Comparison of ENCODE assay signal across 10 cellular contexts in the genomic region with DNA sequence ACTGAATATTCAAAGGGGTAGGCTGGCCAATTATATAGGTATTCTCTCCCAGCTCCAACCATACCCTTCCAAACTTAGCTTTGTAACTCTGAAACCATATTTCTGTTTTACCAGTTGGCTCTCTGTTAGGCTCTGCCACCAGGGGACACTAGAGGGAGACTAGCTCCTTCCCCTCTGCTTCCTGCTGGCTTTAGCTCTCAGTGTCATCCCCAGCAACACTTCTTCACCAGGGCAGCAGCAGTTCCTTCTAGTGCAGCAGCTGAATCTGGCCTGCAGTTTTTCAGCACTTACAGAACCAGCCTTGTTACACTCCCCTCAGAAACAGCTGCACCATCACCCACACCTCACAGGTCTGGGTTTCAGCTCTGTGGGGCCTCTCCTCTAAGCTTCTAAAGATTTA. TPM values are rescaled to one million over a fixed set of nuclear protein-coding genes. Genes with fewer than 3 reads are reported as not detected.
DNase-seq lines count a peak whose midpoint lies in the region; ATAC-seq and TF ChIP-seq lines count a peak whose summit lies in the region.
"Had no signal": no experiment of that assay in that cellular context is flagged by ENCODE, and none has a peak within 500 bp of the region (broad histone marks: within the 10 kb centered on the region; RNA-seq: fewer than 3 reads in every experiment).

No MANE protein-coding gene starts in this region.

- POLR2A ChIA-PET in SK-N-SH (lab: Yijun Ruan, JAX): no interaction called here

- H3K9me3 ChIP-seq in SK-N-SH (no peaks in the 10 kb centered on the region), Peyer's patch (no peaks in the 10 kb centered on the region)
- H3K9me3 ChIP-seq: adrenal gland had no signal

- H3K4me3 ChIP-seq in SK-N-SH (ENCODE audit: low read depth in 2 of 2, low read length in 1 of 2) (no peak overlapping the region), Peyer's patch (no peak overlapping the region), epithelial cell of esophagus (ENCODE audit: low read length) (no peak overlapping the region)
- H3K4me3 ChIP-seq: adrenal gland; BLaER1 treated with 17β-estradiol and CSF1 and Interleukin-3, amounts not matched to agents 10 nM and 100 nM had no signal

- no peak for ATAC-seq in SK-N-SH treated with all-trans-retinoic acid at 6 μM for 48 hours
- ATAC-seq in HG02970 (IDR thresholded peaks at IDR 0.05; ENCODE audit: low FRiP score, unreplicated experiment): no peak
- ATAC-seq in GM18505 (IDR thresholded peaks at IDR 0.05; ENCODE audit: unreplicated experiment): no peak
- ATAC-seq in left cardiac atrium: no peak

- H3K4me1 ChIP-seq in SK-N-SH (ENCODE audit: control insufficient read depth in 1 of 2, insufficient read depth in 2 of 2, low read depth in 1 of 2, low read length in 1 of 2) (no peaks in the 10 kb centered on the region; a peak in 2 of 4 replicates), Peyer's patch (no peaks in the 10 kb centered on the region)

- no peak overlapping the region for H3K4me2 ChIP-seq in SK-N-SH
- H3K4me2 ChIP-seq: BLaER1 treated with 17β-estradiol and CSF1 and Interleukin-3, amounts not matched to agents 10 nM and 100 nM had no signal

- H4K20me1 ChIP-seq in SK-N-SH (ENCODE audit: insufficient read depth): no peaks in the 10 kb centered on the region

- TF ChIP-seq RAD21 in SK-N-SH (IDR thresholded peaks at IDR 0.05; ENCODE audit: low read length): no peak

- H3K9me2 ChIP-seq in SK-N-SH: no peaks in the 10 kb centered on the region

- no peak for DNase-seq in SK-N-SH
- DNase-seq in Peyer's patch: no peak
- DNase-seq in epithelial cell of esophagus (ENCODE audit: low read depth): no peak
- peak; percentile 26 for DNase-seq in stimulated activated CD8-positive, alpha-beta memory T cell treated with anti-CD3 and anti-CD28 coated beads, Interleukin-12 subunit alpha, Interleukin-12 subunit beta, amount 100 ng/mL, for 1 hour (ENCODE audit: low read depth)
- DNase-seq in left cardiac atrium: no peak
- DNase-seq: adrenal gland had no signal

- H3F3A ChIP-seq in SK-N-SH (replicated peaks; ENCODE audit: insufficient read depth): peaks cover 6% of the 10 kb centered on the region

- H3K9ac ChIP-seq in SK-N-SH: no peak overlapping the region
- H3K9ac ChIP-seq: BLaER1 treated with 17β-estradiol and CSF1 and Interleukin-3, amounts not matched to agents 10 nM and 100 nM had no signal

- H3K27ac ChIP-seq in SK-N-SH (ENCODE audit: low read depth in 2 of 2, low read length in 1 of 2) (no peak overlapping the region), Peyer's patch (no peak overlapping the region)
- H3K27ac ChIP-seq: adrenal gland; BLaER1 treated with 17β-estradiol and CSF1 and Interleukin-3, amounts not matched to agents 10 nM and 100 nM had no signal

- intact Hi-C loops in left cardiac atrium (cut with DNase I): no loop called here

- no peak overlapping the region for H2AFZ ChIP-seq in SK-N-SH (ENCODE audit: low read depth)

- TF ChIP-seq CTCF in SK-N-SH (IDR thresholded peaks at IDR 0.05) (0 out of 2 replicates have a peak, but pooled peaks have one; percentile 17), Peyer's patch (IDR thresholded peaks at IDR 0.05) (peak in 5 of 6 experiments; percentile 18 to 44 (median 39)), epithelial cell of esophagus (IDR thresholded peaks at IDR 0.05; ENCODE audit: insufficient read depth, low read depth, low read length, missing control alignments) (peak; percentile 41)

- CTCF ChIA-PET in SK-N-SH (lab: Yijun Ruan, JAX): interaction anchor here (1.1 to 1.4 kb wide), 2 partner anchors 11 to 186 kb away, joined by 3 to 5 read pairs; no protein-coding TSS in a partner anchor

- H3K36me3 ChIP-seq in SK-N-SH (replicated peaks in 1 of 2; ENCODE audit: control insufficient read depth in 1 of 2, insufficient read depth in 2 of 2, low read length in 1 of 2) (no peaks in the 10 kb centered on the region), Peyer's patch (no peaks in the 10 kb centered on the region)
- H3K36me3 ChIP-seq: adrenal gland had no signal

- no peaks in the 10 kb centered on the region for H3K27me3 ChIP-seq in SK-N-SH (ENCODE audit: insufficient read depth)
- no peaks in the 10 kb centered on the region for H3K27me3 ChIP-seq in Peyer's patch
- H3K27me3 ChIP-seq: adrenal gland had no signal

- TF ChIP-seq POLR2A in Peyer's patch (IDR thresholded peaks at IDR 0.05) (no peak), GM18505 (IDR thresholded peaks at IDR 0.05; ENCODE audit: borderline replicate concordance, extremely low read depth, insufficient read depth, insufficient read length) (no peak)

- H3K79me2 ChIP-seq in SK-N-SH (ENCODE audit: insufficient read depth): no peaks in the 10 kb centered on the region

- TF ChIP-seq EP300 in SK-N-SH (IDR thresholded peaks at IDR 0.05; ENCODE audit: borderline replicate concordance in 1 of 2, low read depth in 1 of 2, low read length in 1 of 2): no peak

TF ChIP-seq in SK-N-SH, 30 proteins besides CTCF, POLR2A, EP300 and RAD21:
- TF ChIP-seq CHD2 (IDR thresholded peaks at IDR 0.05; ENCODE audit: low read length, partially characterized antibody) (no peak), MXI1 (IDR thresholded peaks at IDR 0.05; ENCODE audit: low read depth, low read length) (no peak), RCOR1 (IDR thresholded peaks at IDR 0.05; ENCODE audit: low read length) (no peak)

TF ChIP-seq in SK-N-SH treated with all-trans-retinoic acid at 6 μM for 48 hours, 23 proteins besides CTCF, POLR2A, EP300 and RAD21:
- TF ChIP-seq ZNF8 (CRISPR knock-in tag; IDR thresholded peaks at IDR 0.05) (no peak), ESRRG (CRISPR knock-in tag; IDR thresholded peaks at IDR 0.05) (no peak), OSR1 (CRISPR knock-in tag; IDR thresholded peaks at IDR 0.05) (no peak), ISL1 (CRISPR knock-in tag; IDR thresholded peaks at IDR 0.05) (no peak), ZNF70 (CRISPR knock-in tag; IDR thresholded peaks at IDR 0.05) (no peak), ZFP3 (CRISPR knock-in tag; IDR thresholded peaks at IDR 0.05) (no peak)

RNA-seq across cellular contexts. Expression of a gene that starts 51.0 kb away (rescaled TPM):
- polyA plus RNA-seq in SK-N-SH (2012; rRNA removed): 16.6 and 17.9 TPM in 2 replicates
- 14.3 and 14.9 TPM in 2 replicates for polyA plus RNA-seq in SK-N-SH (2012; cell fraction: cytosol; rRNA removed)
- polyA plus RNA-seq in SK-N-SH (2012; cell fraction: nucleus; rRNA removed): 18.5 and 22.2 TPM in 2 replicates
- 100 to 1,000 TPM in 1 of 4 donors, 10 to 100 TPM in 3; 52.5 to 166 (median 54.2) TPM for total RNA-seq in Peyer's patch
- 10 to 100 TPM; 42.1 to 67.5 TPM for total RNA-seq in left cardiac atrium
